In genomic region chr13:38687246-38688229, GRCh38 we compare ENCODE assay signal across 8 cellular contexts. TPM values are rescaled to one million over a fixed set of nuclear protein-coding genes. Genes with fewer than 3 reads are reported as not detected.
DNase-seq lines count a peak whose midpoint lies in the region; ATAC-seq and TF ChIP-seq lines count a peak whose summit lies in the region.

No MANE protein-coding gene starts in this region.

- no peaks in the 10 kb centered on the region for H3K27me3 Mint-ChIP-seq in Calu3 (ENCODE audit: unreplicated experiment)
- peaks cover 2% of the 10 kb centered on the region for H3K27me3 Mint-ChIP-seq in neural crest cell (ENCODE audit: low read depth)
- H3K27me3 Mint-ChIP-seq in activated T-helper 2 cell treated with anti-CD3 and anti-CD28 coated beads, Interferon-gamma antibody, Interleukin-2, Interleukin-4, amounts not matched to agents 10 μg/mL and 5 μg/mL and 100 μg/mL, durations not matched to agents 14 hours and 24 hours and 36 hours (ENCODE audit: low read depth), result peaks cover 13% of the 10 kb centered on the region

- H3K36me3 ChIP-seq in fibroblast of lung (ENCODE audit: control insufficient read depth, insufficient read depth, low read length), result no peaks in the 10 kb centered on the region

- H3K27ac Mint-ChIP-seq in Calu3 (ENCODE audit: unreplicated experiment) (peak overlapping the region; percentile 33), neural crest cell (ENCODE audit: unreplicated experiment) (no peak overlapping the region)
- no peak overlapping the region for H3K27ac Mint-ChIP-seq in activated T-helper 2 cell treated with anti-CD3 and anti-CD28 coated beads, Interferon-gamma antibody, Interleukin-2, Interleukin-4, amounts not matched to agents 10 μg/mL and 5 μg/mL and 100 μg/mL, durations not matched to agents 14 hours and 24 hours and 36 hours

- H3K4me2 ChIP-seq in fibroblast of lung (ENCODE audit: extremely low read depth, insufficient read depth, low read length), result peak overlapping the region; percentile 64

- H3K36me3 Mint-ChIP-seq in Calu3 (ENCODE audit: insufficient read depth, unreplicated experiment) (peaks cover 20% of the 10 kb centered on the region), neural crest cell (ENCODE audit: low read depth) (peaks cover 27% of the 10 kb centered on the region)
- no peaks in the 10 kb centered on the region for H3K36me3 Mint-ChIP-seq in activated T-helper 2 cell treated with anti-CD3 and anti-CD28 coated beads, Interferon-gamma antibody, Interleukin-2, Interleukin-4, amounts not matched to agents 10 μg/mL and 5 μg/mL and 100 μg/mL, durations not matched to agents 14 hours and 24 hours and 36 hours (ENCODE audit: low read depth)

- H3K4me3 ChIP-seq in fibroblast of lung (replicated peaks in 1 of 4; ENCODE audit: control extremely low read depth in 1 of 4, insufficient read depth in 1 of 4, low read depth in 3 of 4, low read length in 4 of 4), result peak overlapping the region in 2 of 4 experiments; percentile 43 to 57

- CTCF ChIA-PET in Calu3 (lab: Charles Lee), result interaction anchor here (0.6 to 3.1 kb wide), 8 partner anchors 10 to 228 kb away, joined by 3 to 18 read pairs (median 4); no protein-coding TSS in a partner anchor

- H3K9ac ChIP-seq in fibroblast of lung (ENCODE audit: insufficient read depth, low read length), result no peak overlapping the region

- H2AFZ ChIP-seq in fibroblast of lung (ENCODE audit: low read length), result no peak overlapping the region

- DNase-seq in Calu3 (peak; percentile 34), NCI-H146 treated with DMSO at 0.1 percent for 48 hours (lab: John Stamatoyannopoulos, UW; ENCODE audit: unreplicated experiment) (peak; percentile 13), fibroblast of lung (ENCODE audit: low read depth in 2 of 2) (peak; percentile 2 to 6), neural crest cell (ENCODE audit: low read depth, low spot score) (peak; percentile 6), mucosa of gallbladder (ENCODE audit: low spot score) (no peak), occipital lobe (lab: John Stamatoyannopoulos, UW) (no peak)
- DNase-seq in activated T-helper 2 cell treated with anti-CD3 and anti-CD28 coated beads, Interferon-gamma antibody, Interleukin-2, Interleukin-4, amounts not matched to agents 10 μg/mL and 5 μg/mL and 100 μg/mL, durations not matched to agents 14 hours and 24 hours and 36 hours (ENCODE audit: low spot score), result no peak

- H3K9me3 ChIP-seq in fibroblast of lung (ENCODE audit: control insufficient read depth, insufficient read depth, low read depth, low read length), result no peaks in the 10 kb centered on the region

- peaks cover 24% of the 10 kb centered on the region for H3K27me3 ChIP-seq in fibroblast of lung (ENCODE audit: control insufficient read depth, insufficient read depth, low read length)

- H3K79me2 ChIP-seq in fibroblast of lung (ENCODE audit: control insufficient read depth, insufficient read depth, low read length), result no peaks in the 10 kb centered on the region

- H3K4me3 Mint-ChIP-seq in Calu3 (ENCODE audit: low read depth, unreplicated experiment) (peak overlapping the region; percentile 79), neural crest cell (peak overlapping the region; percentile 98)
- H3K4me3 Mint-ChIP-seq in activated T-helper 2 cell treated with anti-CD3 and anti-CD28 coated beads, Interferon-gamma antibody, Interleukin-2, Interleukin-4, amounts not matched to agents 10 μg/mL and 5 μg/mL and 100 μg/mL, durations not matched to agents 14 hours and 24 hours and 36 hours (ENCODE audit: low read depth), result no peak overlapping the region

- intact Hi-C loops in Calu3 (cut with micrococcal nuclease; ENCODE audit: unreplicated experiment), result loop anchor here (5.0 kb wide), 1 partner anchor 225 kb away; no protein-coding TSS in a partner anchor
- intact Hi-C loops in activated T-helper 2 cell treated with anti-CD3 and anti-CD28 coated beads, Interferon-gamma antibody, Interleukin-2, Interleukin-4, amounts not matched to agents 10 μg/mL and 5 μg/mL and 100 μg/mL, durations not matched to agents 14 hours and 24 hours and 36 hours (cut with micrococcal nuclease), result no loop called here

- BruUV-seq in Calu3 (replicated peaks; lab: Mats Ljungman, UMichigan), result no TSS peak

- ATAC-seq in GM19452 (IDR thresholded peaks at IDR 0.05; ENCODE audit: unreplicated experiment), result no peak

- H3K4me1 Mint-ChIP-seq in Calu3 (ENCODE audit: low read depth, unreplicated experiment) (peaks cover 8% of the 10 kb centered on the region), neural crest cell (peaks cover 20% of the 10 kb centered on the region)
- H3K4me1 Mint-ChIP-seq in activated T-helper 2 cell treated with anti-CD3 and anti-CD28 coated beads, Interferon-gamma antibody, Interleukin-2, Interleukin-4, amounts not matched to agents 10 μg/mL and 5 μg/mL and 100 μg/mL, durations not matched to agents 14 hours and 24 hours and 36 hours (ENCODE audit: low read depth), result no peaks in the 10 kb centered on the region

- TF ChIP-seq CTCF in Calu3 (IDR thresholded peaks at IDR 0.05; ENCODE audit: unreplicated experiment) (no peak), fibroblast of lung (conservative IDR thresholded peaks at IDR 0.05 in 1 of 2, IDR thresholded peaks at IDR 0.05 in 1 of 2; ENCODE audit: low read depth in 1 of 2, low read length in 2 of 2) (no peak), neural crest cell (conservative IDR thresholded peaks at IDR 0.05) (no peak)

- no peaks in the 10 kb centered on the region for H4K20me1 ChIP-seq in fibroblast of lung (ENCODE audit: control insufficient read depth, extremely low read depth, insufficient read depth, low read length)

- H3K9me3 Mint-ChIP-seq in Calu3 (ENCODE audit: low read depth, unreplicated experiment) (no peaks in the 10 kb centered on the region), neural crest cell (peaks cover 4% of the 10 kb centered on the region)
- no peaks in the 10 kb centered on the region for H3K9me3 Mint-ChIP-seq in activated T-helper 2 cell treated with anti-CD3 and anti-CD28 coated beads, Interferon-gamma antibody, Interleukin-2, Interleukin-4, amounts not matched to agents 10 μg/mL and 5 μg/mL and 100 μg/mL, durations not matched to agents 14 hours and 24 hours and 36 hours

- H3K27ac ChIP-seq in fibroblast of lung (ENCODE audit: insufficient read depth, low read length), result no peak overlapping the region

- H3K4me1 ChIP-seq in fibroblast of lung (ENCODE audit: control insufficient read depth, extremely low read depth, insufficient read depth, low read length), result no peaks in the 10 kb centered on the region

RNA-seq across cellular contexts. Expression of gene FREM2, which starts 0.7 kb away (rescaled TPM):
- total RNA-seq in Calu3 (2022) (23.1 and 25.4 TPM in 2 replicates), fibroblast of lung (under 0.01 TPM in 1 of 2 replicates, not detected in the other), neural crest cell (16.5 and 17.9 TPM in 2 replicates), mucosa of gallbladder (16.0 TPM), occipital lobe (2.7 TPM)
- polyA plus RNA-seq in fibroblast of lung, result under 0.01 and 0.01 TPM in 2 replicates
- not detected in 2 replicates for polyA plus RNA-seq in fibroblast of lung (2012)
- polyA minus RNA-seq in fibroblast of lung (ENCODE audit: low replicate concordance), result not detected in 2 replicates
- 0.37 and 0.39 TPM in 2 replicates for total RNA-seq in activated T-helper 2 cell treated with anti-CD3 and anti-CD28 coated beads, Interferon-gamma antibody, Interleukin-2, Interleukin-4, amounts not matched to agents 10 μg/mL and 5 μg/mL and 100 μg/mL, durations not matched to agents 14 hours and 24 hours and 36 hours

Comparison
In these comparisons a context has a peak if more than half of its experiments do, and no peak if none do; other contexts are left out.
1. DNase-seq: peak in Calu3 (single experiment), NCI-H146 treated with DMSO at 0.1 percent for 48 hours (single experiment), fibroblast of lung (2 of 2) and neural crest cell (single experiment); none in activated T-helper 2 cell treated with anti-CD3 and anti-CD28 coated beads, Interferon-gamma antibody, Interleukin-2, Interleukin-4, amounts not matched to agents 10 μg/mL and 5 μg/mL and 100 μg/mL, durations not matched to agents 14 hours and 24 hours and 36 hours (single experiment), mucosa of gallbladder (single experiment) and occipital lobe (single experiment).